ENCODE assay signal across 34 cellular contexts in genomic region chr6:114398481-114398880, GRCh38. TPM values are rescaled to one million over a fixed set of nuclear protein-coding genes. Genes with fewer than 3 reads are reported as not detected.
"Had no signal": no experiment of that assay in that cellular context is flagged by ENCODE, and none has a peak within 500 bp of the region (broad histone marks: within the 10 kb centered on the region; RNA-seq: fewer than 3 reads in every experiment).

No MANE protein-coding gene starts in this region.

- ATAC-seq: left cardiac atrium; left lung; lower lobe of right lung; natural killer cell; sciatic nerve; stimulated activated naive B cell treated with anti-CD40 and anti-IgM and Interleukin-4, amounts not matched to agents 10 μg/mL and 1 μg/mL and 100 μg/mL, for 72 hours; stimulated activated naive CD8-positive, alpha-beta T cell treated with anti-CD3 and anti-CD28 coated beads, Interleukin-15, Interleukin-2, amounts not matched to agents 100 U/mL and 50 U/mL, for 24 hours had no signal

- H3K4me1 ChIP-seq: left lung, lower lobe of right lung, right atrium auricular region, stomach, testis, thyroid gland, transverse colon, upper lobe of left lung, vagina had no signal

- H3K36me3 Mint-ChIP-seq: mesothelial cell of epicardium; naive B cell; natural killer cell; stimulated activated naive B cell treated with anti-CD40 and anti-IgM and Interleukin-4, amounts not matched to agents 10 μg/mL and 1 μg/mL and 100 μg/mL, for 72 hours had no signal

- H3K36me3 ChIP-seq: left lung, lower lobe of right lung, ovary, right atrium auricular region, stomach, thyroid gland, transverse colon, upper lobe of left lung, vagina had no signal

- H3K4me3 ChIP-seq: left lung, lower lobe of right lung, ovary, right atrium auricular region, skin epidermis, stomach, testis, thyroid gland, transverse colon, upper lobe of left lung, vagina had no signal

- H3K27ac Mint-ChIP-seq: mesothelial cell of epicardium; naive B cell; natural killer cell; nephron progenitor cell; progenitor cell of endocrine pancreas; stimulated activated naive B cell treated with anti-CD40 and anti-IgM and Interleukin-4, amounts not matched to agents 10 μg/mL and 1 μg/mL and 100 μg/mL, for 72 hours had no signal

- H3K9me3 ChIP-seq: left lung, lower lobe of right lung, ovary, right atrium auricular region, stomach, testis, thyroid gland, transverse colon, upper lobe of left lung, vagina had no signal

- H3K4me3 Mint-ChIP-seq: mesothelial cell of epicardium; naive B cell; natural killer cell; nephron progenitor cell; stimulated activated naive B cell treated with anti-CD40 and anti-IgM and Interleukin-4, amounts not matched to agents 10 μg/mL and 1 μg/mL and 100 μg/mL, for 72 hours had no signal

- FAIRE-seq: keratinocyte had no signal

- H3K27me3 Mint-ChIP-seq: naive B cell; progenitor cell of endocrine pancreas; stimulated activated naive B cell treated with anti-CD40 and anti-IgM and Interleukin-4, amounts not matched to agents 10 μg/mL and 1 μg/mL and 100 μg/mL, for 72 hours had no signal

- H3K4me1 Mint-ChIP-seq: mesothelial cell of epicardium; naive B cell; natural killer cell; nephron progenitor cell; stimulated activated naive B cell treated with anti-CD40 and anti-IgM and Interleukin-4, amounts not matched to agents 10 μg/mL and 1 μg/mL and 100 μg/mL, for 72 hours had no signal

- H3K27me3 ChIP-seq: left lung, ovary, right atrium auricular region, stomach, testis, thyroid gland, transverse colon, upper lobe of left lung, vagina had no signal

- H3K27ac ChIP-seq: left lung, lower lobe of right lung, ovary, right atrium auricular region, skin epidermis, stomach, testis, thyroid gland, transverse colon, upper lobe of left lung, vagina had no signal

- H3K9me3 Mint-ChIP-seq: mesothelial cell of epicardium; nephron progenitor cell; stimulated activated naive B cell treated with anti-CD40 and anti-IgM and Interleukin-4, amounts not matched to agents 10 μg/mL and 1 μg/mL and 100 μg/mL, for 72 hours had no signal

- DNase-seq: hippocampal formation; kidney glomerular epithelial cell; left cardiac atrium; left lung; lower lobe of right lung; mammary epithelial cell; mesenchymal stem cell; naive B cell; natural killer cell; nephron progenitor cell; ovary; stimulated activated CD4-positive, alpha-beta T cell treated with anti-CD3 and anti-CD28 coated beads, Interleukin-12 subunit alpha, Interleukin-12 subunit beta, amount 100 ng/mL, for 4 hours; stimulated activated CD4-positive, alpha-beta T cell treated with anti-CD3 and anti-CD28 coated beads, Interleukin-15, amount 100 ng/mL, for 24 hours; stimulated activated CD4-positive, alpha-beta T cell treated with anti-CD3 and anti-CD28 coated beads, Interleukin-2, amount 100 ng/mL, for 24 hours; stimulated activated CD4-positive, alpha-beta T cell treated with anti-CD3 and anti-CD28 coated beads, Interleukin-4, amount 100 ng/mL, for 1 hour; stimulated activated naive B cell treated with anti-CD40 and anti-IgM and Interleukin-4, amounts not matched to agents 10 μg/mL and 1 μg/mL and 100 μg/mL, for 72 hours; stimulated activated naive CD8-positive, alpha-beta T cell treated with anti-CD3 and anti-CD28 coated beads, Interleukin-15, Interleukin-2, amounts not matched to agents 100 U/mL and 50 U/mL, for 24 hours; stomach; testis; thyroid gland; transverse colon; upper lobe of left lung had no signal

RNA-seq across cellular contexts. Expression of gene HS3ST5, which starts 55.7 kb away (rescaled TPM):
- total RNA-seq: left cardiac atrium, liver, mammary epithelial cell, mononuclear cell, natural killer cell, omental fat pad, pulmonary artery endothelial cell, renal cortical epithelial cell, right atrium auricular region, thyroid gland, vagina had no signal
- polyA plus RNA-seq: keratinocyte, liver, mammary epithelial cell, ovary had no signal
